Comparison of ENCODE assay signal across 8 cellular contexts in the genomic region with DNA sequence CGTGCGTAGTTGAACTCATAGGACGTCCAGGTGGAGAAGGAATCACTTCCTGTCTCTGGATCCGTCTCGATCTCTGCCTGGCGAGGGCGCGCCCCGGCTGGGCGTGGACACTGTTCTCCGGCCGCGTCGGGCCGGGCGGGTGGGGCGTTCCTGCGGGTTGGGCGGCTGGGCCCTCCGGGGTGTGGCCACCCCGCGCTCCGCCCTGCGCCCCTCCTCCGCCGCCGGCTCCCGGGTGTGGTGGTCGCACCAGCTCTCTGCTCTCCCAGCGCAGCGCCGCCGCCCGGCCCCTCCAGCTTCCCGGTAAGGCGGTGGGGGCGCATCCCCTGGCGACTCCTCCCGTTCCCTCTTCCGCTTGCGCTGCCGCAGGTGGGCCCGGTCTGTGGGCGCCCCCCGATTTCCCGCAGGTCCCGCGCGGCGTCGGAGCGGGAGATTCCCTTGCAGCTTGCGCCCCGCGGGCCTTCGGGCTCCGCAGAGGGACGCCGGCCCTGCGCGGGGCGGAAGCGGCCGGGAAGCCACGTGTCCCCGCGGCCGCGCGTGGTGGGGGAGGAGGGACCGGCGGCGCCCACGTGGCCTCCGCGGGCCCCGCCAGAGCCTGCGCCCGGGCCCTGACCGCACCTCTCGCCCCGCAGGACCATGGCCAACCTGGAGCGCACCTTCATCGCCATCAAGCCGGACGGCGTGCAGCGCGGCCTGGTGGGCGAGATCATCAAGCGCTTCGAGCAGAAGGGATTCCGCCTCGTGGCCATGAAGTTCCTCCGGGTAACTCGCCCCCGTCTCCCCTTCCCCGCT. TPM values are rescaled to one million over a fixed set of nuclear protein-coding genes. Genes with fewer than 3 reads are reported as not detected.
DNase-seq lines count a peak whose midpoint lies in the region; ATAC-seq and TF ChIP-seq lines count a peak whose summit lies in the region.

Gene NME2, plus strand, starts transcription at position 214 of the 789 bp plus-strand sequence. Its CDS starts 420 bp downstream, at position 634.

- peaks cover 59% of the 10 kb centered on the region for H4K20me1 ChIP-seq in BLaER1

- H3K4me3 Mint-ChIP-seq in activated CD8-positive, alpha-beta T cell treated with anti-CD3 and anti-CD28 coated beads for 36 hours, result peak within 1 kb of the TSS; percentile 84

- H3K27ac ChIP-seq in BLaER1, result peak within 1 kb of the TSS; percentile 99

- POLR2A ChIA-PET in activated CD8-positive, alpha-beta T cell treated with anti-CD3 and anti-CD28 coated beads for 36 hours (lab: Charles Lee), result interaction anchor here (0.6 to 5.6 kb wide), 6 partner anchors 9 to 300 kb away, joined by 3 to 71 read pairs (median 4); partner anchors contain the start of genes NME1 and TOB1

- peak within 1 kb of the TSS; percentile 97 for H3K27ac Mint-ChIP-seq in activated CD8-positive, alpha-beta T cell treated with anti-CD3 and anti-CD28 coated beads for 36 hours

- H3K36me3 ChIP-seq in BLaER1, result peaks cover 67% of the 10 kb centered on the region

- DNase-seq in NCI-H69 (lab: John Stamatoyannopoulos, UW) (peak; percentile 96), lung microvascular endothelial cell (ENCODE audit: low read depth in 2 of 2) (peak; percentile 85 to 87)
- peak; percentile 68 for DNase-seq in activated CD8-positive, alpha-beta T cell treated with anti-CD3 and anti-CD28 coated beads for 36 hours
- DNase-seq in effector CD8-positive, alpha-beta T cell (lab: John Stamatoyannopoulos, UW), result peak; percentile 50
- peak; percentile 38 to 66 (median 50) for DNase-seq in stimulated activated CD4-positive, alpha-beta T cell treated with anti-CD3 and anti-CD28 coated beads, TNF-alpha, amount 100 ng/mL, for 48 hours (ENCODE audit: low read depth in 3 of 3)

- CTCF ChIA-PET in activated CD8-positive, alpha-beta T cell treated with anti-CD3 and anti-CD28 coated beads for 36 hours (lab: Charles Lee), result interaction anchor here (0.9 to 1.4 kb wide), 2 partner anchors 13 to 164 kb away, joined by 4 read pairs; partner anchors contain the start of gene NME1

- peak; percentile 90 for ATAC-seq in GM19035 (IDR thresholded peaks at IDR 0.05; ENCODE audit: unreplicated experiment)
- peak; percentile 77 for ATAC-seq in HG03342 (IDR thresholded peaks at IDR 0.05; ENCODE audit: unreplicated experiment)
- peak; percentile 86 for ATAC-seq in activated CD8-positive, alpha-beta T cell treated with anti-CD3 and anti-CD28 coated beads for 36 hours

- H3K4me1 ChIP-seq in BLaER1, result peaks cover 26% of the 10 kb centered on the region

- H3K9ac ChIP-seq in BLaER1, result peak within 1 kb of the TSS; percentile 98

- H3K36me3 Mint-ChIP-seq in activated CD8-positive, alpha-beta T cell treated with anti-CD3 and anti-CD28 coated beads for 36 hours (ENCODE audit: low read depth), result peaks cover 57% of the 10 kb centered on the region

- no peaks in the 10 kb centered on the region for H3K27me3 ChIP-seq in BLaER1

- no peaks in the 10 kb centered on the region for H3K9me3 Mint-ChIP-seq in activated CD8-positive, alpha-beta T cell treated with anti-CD3 and anti-CD28 coated beads for 36 hours

- peaks cover 31% of the 10 kb centered on the region for H3K4me1 Mint-ChIP-seq in activated CD8-positive, alpha-beta T cell treated with anti-CD3 and anti-CD28 coated beads for 36 hours (ENCODE audit: low read depth)

- peak within 1 kb of the TSS; percentile 91 for H3K4me2 ChIP-seq in BLaER1

- no peak for TF ChIP-seq CTCF in activated CD8-positive, alpha-beta T cell treated with anti-CD3 and anti-CD28 coated beads for 36 hours (IDR thresholded peaks at IDR 0.05)

- H3K4me3 ChIP-seq in BLaER1, result peak within 1 kb of the TSS; percentile 94

- no peaks in the 10 kb centered on the region for H3K27me3 Mint-ChIP-seq in activated CD8-positive, alpha-beta T cell treated with anti-CD3 and anti-CD28 coated beads for 36 hours

- no peaks in the 10 kb centered on the region for H3K9me3 ChIP-seq in BLaER1

- intact Hi-C loops in activated CD8-positive, alpha-beta T cell treated with anti-CD3 and anti-CD28 coated beads for 36 hours (cut with micrococcal nuclease), result no loop called here

RNA-seq across cellular contexts. Expression of gene NME2, which starts in this region (rescaled TPM):
- total RNA-seq in activated CD8-positive, alpha-beta T cell treated with anti-CD3 and anti-CD28 coated beads for 36 hours, result 100 to 1,000 TPM; 927 to 948 TPM
- 603 and 811 TPM in 2 replicates for total RNA-seq in lung microvascular endothelial cell

Comparison
In these comparisons a context has a peak if more than half of its experiments do, and no peak if none do; other contexts are left out.
1. Peak in every context shown above with its lines: DNase-seq, ATAC-seq, H3K4me3 ChIP-seq and H3K27ac ChIP-seq.